9 cellular contexts compared by ENCODE assay signal in the genomic region with DNA sequence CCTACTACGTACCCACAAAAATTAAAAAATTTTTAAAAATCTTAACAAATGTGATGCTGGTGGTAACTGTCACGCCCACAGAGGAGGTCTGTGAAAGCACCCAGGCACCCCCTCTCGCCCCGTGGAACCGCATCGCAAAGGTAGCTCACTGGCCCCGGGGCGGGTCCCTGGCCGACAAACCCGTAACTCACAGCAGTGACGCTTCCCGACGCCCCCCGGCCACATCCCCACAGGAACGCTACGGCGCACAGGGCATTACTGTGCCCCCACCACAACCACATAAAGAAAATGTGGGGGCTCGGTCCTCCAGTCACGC. TPM values are rescaled to one million over a fixed set of nuclear protein-coding genes. Genes with fewer than 3 reads are reported as not detected.
A peak's percentile ranks its signal among the peaks of the same experiment; 100 is the strongest.
DNase-seq lines count a peak whose midpoint lies in the region; ATAC-seq lines count a peak whose summit lies in the region.
"Had no signal": no experiment of that assay in that cellular context is flagged by ENCODE, and none has a peak within 500 bp of the region (broad histone marks: within the 10 kb centered on the region; RNA-seq: fewer than 3 reads in every experiment).

No MANE protein-coding gene starts in this region.

- peak overlapping the region; percentile 90 for H3K9ac ChIP-seq in skeletal muscle satellite cell (ENCODE audit: low read depth, low read length)

- no peak for DNase-seq in activated T-cell treated with anti-CD3 and anti-CD28 coated beads, Interleukin-2, amount 50 U/mL, for 24 hours
- DNase-seq in left cardiac atrium (peak; percentile 45), activated gamma-delta T cell treated with Interleukin-2 at 50 U/mL for 16 hours (no peak), GF-D8 (lab: John Stamatoyannopoulos, UW) (no peak)

- H3K9me3 Mint-ChIP-seq in activated T-cell treated with anti-CD3 and anti-CD28 coated beads, Interleukin-2, amount 50 U/mL, for 24 hours: no peaks in the 10 kb centered on the region

- peak overlapping the region; percentile 98 for H3K4me2 ChIP-seq in skeletal muscle satellite cell (ENCODE audit: low read length)

- H3K36me3 Mint-ChIP-seq in activated T-cell treated with anti-CD3 and anti-CD28 coated beads, Interleukin-2, amount 50 U/mL, for 24 hours (ENCODE audit: low read depth): peaks cover 30% of the 10 kb centered on the region

- intact Hi-C loops in left cardiac atrium (cut with DNase I): no loop called here

- H3K27ac Mint-ChIP-seq in activated T-cell treated with anti-CD3 and anti-CD28 coated beads, Interleukin-2, amount 50 U/mL, for 24 hours: peak overlapping the region; percentile 88

- H3K27me3 ChIP-seq in skeletal muscle satellite cell (ENCODE audit: control insufficient read depth, insufficient read depth, low read length): peaks cover 4% of the 10 kb centered on the region

- no peaks in the 10 kb centered on the region for H3K9me3 ChIP-seq in skeletal muscle satellite cell (replicated peaks; ENCODE audit: low read length)

- peak overlapping the region; percentile 89 for H3K4me3 Mint-ChIP-seq in activated T-cell treated with anti-CD3 and anti-CD28 coated beads, Interleukin-2, amount 50 U/mL, for 24 hours

- peak overlapping the region; percentile 98 for H3K4me3 ChIP-seq in skeletal muscle satellite cell (ENCODE audit: low read length)

- H3K4me1 Mint-ChIP-seq in activated T-cell treated with anti-CD3 and anti-CD28 coated beads, Interleukin-2, amount 50 U/mL, for 24 hours (ENCODE audit: low read depth): peaks cover 20% of the 10 kb centered on the region

- ATAC-seq in GM18498 (IDR thresholded peaks at IDR 0.05; ENCODE audit: unreplicated experiment): peak; percentile 4
- ATAC-seq in HG03521 (IDR thresholded peaks at IDR 0.05; ENCODE audit: unreplicated experiment): peak; percentile 1
- peak in 1 of 2 donors; percentile 2 for ATAC-seq in left cardiac atrium
- no peak for ATAC-seq in GM19455 (IDR thresholded peaks at IDR 0.05; ENCODE audit: unreplicated experiment)

- peaks cover 5% of the 10 kb centered on the region for H3K4me1 ChIP-seq in skeletal muscle satellite cell (ENCODE audit: control insufficient read depth, insufficient read depth, low read length)

- H3K36me3 ChIP-seq in skeletal muscle satellite cell (ENCODE audit: insufficient read depth, low read length): peaks cover 17% of the 10 kb centered on the region

- no peaks in the 10 kb centered on the region for H3K27me3 Mint-ChIP-seq in activated T-cell treated with anti-CD3 and anti-CD28 coated beads, Interleukin-2, amount 50 U/mL, for 24 hours

RNA-seq across cellular contexts. Expression of a gene that starts 0.4 kb away (rescaled TPM):
- 10 to 100 TPM; 11.0 to 11.6 TPM for total RNA-seq in left cardiac atrium
- 14.0 and 20.3 TPM in 2 replicates for total RNA-seq in skeletal muscle satellite cell (2012; rRNA removed)

RNA-seq across cellular contexts. Expression of a gene that starts 0.6 kb away (rescaled TPM):
- under 1 TPM; 0.52 to 0.85 TPM for total RNA-seq in left cardiac atrium
- 0.44 and 0.51 TPM in 2 replicates for total RNA-seq in skeletal muscle satellite cell (2012; rRNA removed)

RNA-seq across cellular contexts. Expression of a gene that starts 33.3 kb away (rescaled TPM):
- total RNA-seq in left cardiac atrium: 10 to 100 TPM in 1 of 2 donors, 1 to 10 TPM in 1; 6.3 to 10.3 TPM
- total RNA-seq in skeletal muscle satellite cell (2012; rRNA removed): 9.6 and 12.4 TPM in 2 replicates

RNA-seq across cellular contexts. Expression of a gene that starts 40.3 kb away (rescaled TPM):
- total RNA-seq in left cardiac atrium: 10 to 100 TPM; 39.1 to 41.0 TPM
- total RNA-seq in skeletal muscle satellite cell (2012; rRNA removed): 24.8 and 33.2 TPM in 2 replicates

RNA-seq across cellular contexts. Expression of a gene that starts 54.4 kb away (rescaled TPM):
- total RNA-seq in left cardiac atrium: not detected
- not detected in 2 replicates for total RNA-seq in skeletal muscle satellite cell (2012; rRNA removed)
- total RNA-seq: RPMI7951 had no signal
